ENCODE assay signal across 9 cellular contexts in genomic region chrX:65035451-65035779, GRCh38. TPM values are rescaled to one million over a fixed set of nuclear protein-coding genes. Genes with fewer than 3 reads are reported as not detected.
DNase-seq lines count a peak whose midpoint lies in the region; ATAC-seq and TF ChIP-seq lines count a peak whose summit lies in the region.
"Had no signal": no experiment of that assay in that cellular context is flagged by ENCODE, and none has a peak within 500 bp of the region (broad histone marks: within the 10 kb centered on the region; RNA-seq: fewer than 3 reads in every experiment).

No MANE protein-coding gene starts in this region.

- TF ChIP-seq CTCF in HCT116 (IDR thresholded peaks at IDR 0.05 in 2 of 3, conservative IDR thresholded peaks at IDR 0.05 in 1 of 3; ENCODE audit: borderline replicate concordance in 1 of 3, insufficient read depth in 1 of 3, low read depth in 2 of 3, low read length in 2 of 3), result no peak
- no peak for TF ChIP-seq CTCF in coronary artery (IDR thresholded peaks at IDR 0.05)
- TF ChIP-seq CTCF in upper lobe of right lung (IDR thresholded peaks at IDR 0.05), result no peak

- DNase-seq in activated CD4-positive, CD25-positive, alpha-beta regulatory T cell treated with anti-CD3 and anti-CD28 coated beads, Interleukin-2, amount 50 U/mL, for 72 hours, result no peak
- DNase-seq in HCT116 (ENCODE audit: low read depth, low spot score), result no peak
- peak; percentile 77 for DNase-seq in NCI-H2227 treated with DMSO at 0.1 percent for 48 hours (lab: John Stamatoyannopoulos, UW)
- peak; percentile 74 for DNase-seq in coronary artery (ENCODE audit: low spot score)
- peak; percentile 12 for DNase-seq in medulla oblongata (ENCODE audit: extremely low spot score)
- DNase-seq in upper lobe of right lung, result no peak
- no peak for DNase-seq in retina

- H3K4me1 ChIP-seq in HCT116 (ENCODE audit: control insufficient read depth in 1 of 2, insufficient read depth in 2 of 2, low read length in 2 of 2), result peaks cover 2 to 3% of the 10 kb centered on the region in 2 experiments; a peak in 1 of 4 replicates
- no peaks in the 10 kb centered on the region for H3K4me1 ChIP-seq in upper lobe of right lung

- CTCF ChIA-PET in HCT116 (lab: Charles Lee), result no interaction called here

- no TSS peak for BruUV-seq in HCT116 (replicated peaks; lab: Mats Ljungman, UMichigan)

- RAD21 ChIA-PET in HCT116 (lab: Charles Lee; ENCODE audit: low non-redundant PET in 1 of 2, low total read pairs in 2 of 2, uncharacterized antibody in 2 of 2, unreplicated experiment in 2 of 2), result no interaction called here

- POLR2A ChIA-PET in HCT116 (lab: Charles Lee), result no interaction called here

- peak overlapping the region; percentile 74 for H3K4me2 ChIP-seq in HCT116 (ENCODE audit: low read length)

- H4K20me1 ChIP-seq in HCT116 (ENCODE audit: insufficient read depth), result no peaks in the 10 kb centered on the region

- H3K36me3 ChIP-seq in HCT116 (ENCODE audit: control insufficient read depth in 1 of 2, insufficient read depth in 2 of 2, low read length in 2 of 2), result no peaks in the 10 kb centered on the region
- H3K36me3 ChIP-seq in upper lobe of right lung, result no peaks in the 10 kb centered on the region

- H3K9me2 ChIP-seq in HCT116 (ENCODE audit: insufficient read depth), result no peaks in the 10 kb centered on the region

- 0 out of 2 replicates have a peak overlapping the region, but pooled peaks have one; percentile 43 for H3K9ac ChIP-seq in HCT116 (ENCODE audit: low read length)

- H2AFZ ChIP-seq in HCT116 (ENCODE audit: low read depth, low read length, poor library complexity, severe bottlenecking), result no peak overlapping the region

- H3K27ac ChIP-seq in HCT116 (ENCODE audit: low read depth, low read length) (no peak overlapping the region), coronary artery (peak overlapping the region; percentile 81 to 90), upper lobe of right lung (peak overlapping the region; percentile 75)

- TF ChIP-seq POLR2A in HCT116 (IDR thresholded peaks at IDR 0.05; ENCODE audit: borderline replicate concordance, extremely low read depth, insufficient read depth, insufficient read length), result no peak

- intact Hi-C loops in HCT116 (cut with micrococcal nuclease), result loop anchor here (5.0 to 10.0 kb wide), 2 partner anchors 58 to 499 kb away; partner anchors contain the start of genes LAS1L and ZC4H2
- intact Hi-C loops in upper lobe of right lung (cut with DNase I), result no loop called here

- H3K27me3 ChIP-seq in HCT116 (ENCODE audit: insufficient read depth, low read length), result no peaks in the 10 kb centered on the region
- H3K27me3 ChIP-seq in upper lobe of right lung, result no peaks in the 10 kb centered on the region

- H3K9me3 ChIP-seq in HCT116 (ENCODE audit: control insufficient read depth in 1 of 2, insufficient read depth in 1 of 2, low read depth in 1 of 2, low read length in 2 of 2) (no peaks in the 10 kb centered on the region), upper lobe of right lung (no peaks in the 10 kb centered on the region)

- H3K4me3 ChIP-seq in HCT116 (replicated peaks in 1 of 2; ENCODE audit: low read depth in 1 of 2, low read length in 2 of 2), result peak overlapping the region; percentile 54 to 60
- peak overlapping the region; percentile 76 for H3K4me3 ChIP-seq in coronary artery
- peak overlapping the region; percentile 55 for H3K4me3 ChIP-seq in upper lobe of right lung

- TF ChIP-seq RAD21 in HCT116 (IDR thresholded peaks at IDR 0.05; ENCODE audit: low read depth), result no peak

- H3K79me2 ChIP-seq in HCT116 (ENCODE audit: insufficient read depth, low read length), result no peaks in the 10 kb centered on the region

- ATAC-seq in activated CD4-positive, CD25-positive, alpha-beta regulatory T cell treated with anti-CD3 and anti-CD28 coated beads, Interleukin-2, amount 50 U/mL, for 24 hours, result peak; percentile 7 to 25
- ATAC-seq in HCT116 (no peak), upper lobe of right lung (peak; percentile 77)

TF ChIP-seq in HCT116, 20 proteins besides CTCF, POLR2A, EP300 and RAD21:
- no peak for TF ChIP-seq YY1 (IDR thresholded peaks at IDR 0.05; ENCODE audit: extremely low read depth, insufficient replicate concordance, low read depth, low read length)
- no peak for TF ChIP-seq SIN3A (IDR thresholded peaks at IDR 0.05; ENCODE audit: low read depth)
- no peak for TF ChIP-seq TCF7L2 (IDR thresholded peaks at IDR 0.05; ENCODE audit: borderline replicate concordance, extremely low read depth, insufficient read depth, insufficient read length)
- no peak for TF ChIP-seq JUND (IDR thresholded peaks at IDR 0.05)
- no peak for TF ChIP-seq ZFX (IDR thresholded peaks at IDR 0.05)
- no peak for TF ChIP-seq FOSL1 (IDR thresholded peaks at IDR 0.05; ENCODE audit: low read depth)
- TF ChIP-seq EZH2 (IDR thresholded peaks at IDR 0.05), result no peak
- TF ChIP-seq CBX3 (IDR thresholded peaks at IDR 0.05; ENCODE audit: low read depth), result no peak
- no peak for TF ChIP-seq REST (IDR thresholded peaks at IDR 0.05; ENCODE audit: low read depth)
- no peak for TF ChIP-seq EGR1 (IDR thresholded peaks at IDR 0.05; ENCODE audit: low read depth)
- no peak for TF ChIP-seq EZH2phosphoT487 (IDR thresholded peaks at IDR 0.05; ENCODE audit: borderline replicate concordance)
- TF ChIP-seq SP1 (IDR thresholded peaks at IDR 0.05; ENCODE audit: low read depth), result no peak
- TF ChIP-seq CEBPB (IDR thresholded peaks at IDR 0.05; ENCODE audit: low read depth), result no peak
- TF ChIP-seq ZBTB33 (IDR thresholded peaks at IDR 0.05; ENCODE audit: extremely low read depth, insufficient replicate concordance, low read length), result no peak
TF ChIP-seq in HCT116: peak in this region for 0.

RNA-seq across cellular contexts. Expression of gene ZC3H12B, which starts 0.8 kb away (rescaled TPM):
- total RNA-seq in HCT116 (2021; ENCODE audit: unreplicated experiment), result 0.69 TPM
- polyA plus RNA-seq in HCT116 (2012), result 0.12 and 0.31 TPM in 2 replicates
- 1.8 TPM for total RNA-seq in upper lobe of right lung
- total RNA-seq: lung microvascular endothelial cell had no signal

RNA-seq across cellular contexts. Expression of gene ZC4H2, which starts 59.2 kb away (rescaled TPM):
- 8.8 TPM for total RNA-seq in HCT116 (2021; ENCODE audit: unreplicated experiment)
- 6.2 and 8.5 TPM in 2 replicates for polyA plus RNA-seq in HCT116 (2012)
- 6.7 TPM for total RNA-seq in upper lobe of right lung

Comparison
In these comparisons a context has a peak if more than half of its experiments do, and no peak if none do; other contexts are left out.
1. DNase-seq: peak in NCI-H2227 treated with DMSO at 0.1 percent for 48 hours (single experiment), coronary artery (single experiment) and medulla oblongata (single experiment); none in activated CD4-positive, CD25-positive, alpha-beta regulatory T cell treated with anti-CD3 and anti-CD28 coated beads, Interleukin-2, amount 50 U/mL, for 72 hours (single experiment), HCT116 (single experiment), upper lobe of right lung (single experiment) and retina (single experiment).
2. Peak in every context shown above with its lines, with median percentiles within 50 percentile points of each other: H3K4me3 ChIP-seq.